1 cellular context compared by ENCODE assay signal in genomic region chr11:60854140-60854846, GRCh38.
TF ChIP-seq lines count a peak whose summit lies in the region.

No MANE protein-coding gene starts in this region.

TF ChIP-seq in HepG2, 621 proteins besides CTCF, POLR2A, EP300 and RAD21:
- TF ChIP-seq ZMYM4 (CRISPR knock-in tag; IDR thresholded peaks at IDR 0.05) (no peak), ZNF629 (CRISPR knock-in tag; conservative IDR thresholded peaks at IDR 0.05) (peak; percentile 67)
